ENCODE assay signal across 4 cellular contexts in the genomic region with DNA sequence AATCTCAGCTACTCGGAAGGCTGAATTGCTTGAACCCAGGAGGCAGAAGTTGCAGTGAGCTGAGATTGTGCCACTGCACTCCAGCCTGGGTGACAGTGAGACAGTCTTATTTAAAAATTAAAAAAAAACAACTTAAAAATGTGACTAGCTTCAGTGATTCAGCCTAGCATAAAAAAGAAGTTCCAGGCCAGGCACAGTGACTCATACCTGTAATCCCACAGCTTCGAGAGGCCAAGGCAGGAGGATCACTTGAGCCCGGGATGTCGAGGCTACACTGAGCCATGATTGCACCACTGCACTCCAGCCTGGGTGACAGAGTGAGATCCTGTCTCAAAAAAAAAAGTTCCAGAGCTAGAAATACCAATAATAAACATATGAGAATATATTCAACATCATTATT. TPM values are rescaled to one million over a fixed set of nuclear protein-coding genes. Genes with fewer than 3 reads are reported as not detected.
"Had no signal": no experiment of that assay in that cellular context is flagged by ENCODE, and none has a peak within 500 bp of the region (broad histone marks: within the 10 kb centered on the region; RNA-seq: fewer than 3 reads in every experiment).

No MANE protein-coding gene starts in this region.

RNA-seq across cellular contexts. Expression of a gene that starts 13.2 kb away (rescaled TPM):
- total RNA-seq: dermis microvascular lymphatic vessel endothelial cell, left lobe of liver had no signal
- polyA plus RNA-seq: immature natural killer cell, neural cell had no signal

RNA-seq across cellular contexts. Expression of a gene that starts 54.7 kb away (rescaled TPM):
- polyA plus RNA-seq: neural cell had no signal
